Comparison of ENCODE assay signal across 18 cellular contexts in the genomic region with DNA sequence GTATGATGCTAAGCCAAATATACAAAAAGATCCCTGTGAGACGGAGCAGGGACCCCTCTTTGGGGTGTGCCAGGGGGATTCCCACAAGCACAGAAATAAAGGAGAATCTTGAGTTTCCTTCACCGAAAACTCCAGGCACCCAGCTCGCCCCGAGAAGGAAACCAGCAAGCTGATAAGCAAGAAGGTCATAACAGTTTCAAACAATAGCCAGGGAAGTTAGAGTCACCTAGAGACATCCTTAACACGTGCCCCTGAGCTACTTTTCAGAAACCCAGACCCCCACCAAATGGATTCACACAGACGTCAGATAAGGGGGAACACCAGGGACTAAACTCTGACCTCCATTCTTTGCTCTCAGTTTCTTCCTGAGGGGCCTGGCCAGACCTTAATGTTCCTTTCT. TPM values are rescaled to one million over a fixed set of nuclear protein-coding genes. Genes with fewer than 3 reads are reported as not detected.
DNase-seq lines count a peak whose midpoint lies in the region; ATAC-seq and TF ChIP-seq lines count a peak whose summit lies in the region.
"Had no signal": no experiment of that assay in that cellular context is flagged by ENCODE, and none has a peak within 500 bp of the region (broad histone marks: within the 10 kb centered on the region; RNA-seq: fewer than 3 reads in every experiment).

No MANE protein-coding gene starts in this region.

- H2BK15ac ChIP-seq in IMR-90 (ENCODE audit: low read depth, low read length): peak overlapping the region; percentile 85; the same call in 1 of the 3 replicates

- peak overlapping the region; percentile 85 for H2BK120ac ChIP-seq in IMR-90 (ENCODE audit: low read depth, low read length)

- ATAC-seq in IMR-90 (ENCODE audit: low read depth): no peak
- no peak for ATAC-seq in HG03457 (IDR thresholded peaks at IDR 0.05; ENCODE audit: unreplicated experiment)
- ATAC-seq: Right ventricle myocardium inferior had no signal

- H3K23ac ChIP-seq in IMR-90 (ENCODE audit: low read depth, low read length): 0 out of 2 replicates have a peak overlapping the region, but pooled peaks have one; percentile 6

- no peaks in the 10 kb centered on the region for H3K9me2 ChIP-seq in GM23248 (ENCODE audit: insufficient read depth)

- WGBS in IMR-90 (ENCODE audit: extremely low coverage in 2 of 2, insufficient read length in 1 of 2), 2 experiments: 60% methylated on average over 1 of the region's 6 CpGs; no CpG with 5 or more reads in 1 of the 2 experiments
- WGBS in endodermal cell (ENCODE audit: insufficient coverage in 1 of 2, insufficient read length in 1 of 2), 2 experiments: 89 to 98% methylated on average over 5 to 6 of the region's 6 CpGs
- 91 to 94% methylated on average over 6 of the region's 6 CpGs for WGBS in GM23248 (ENCODE audit: low coverage in 1 of 2, low lambda C conversion rate in 2 of 2, missing lambda C conversion rate in 2 of 2), 2 experiments

- peak overlapping the region; percentile 74 for H3K18ac ChIP-seq in IMR-90 (ENCODE audit: low read depth, low read length)

- no peak overlapping the region for H3K14ac ChIP-seq in IMR-90 (replicated peaks; ENCODE audit: low read depth, low read length)

- H4K5ac ChIP-seq in IMR-90 (ENCODE audit: low read depth, low read length): peak overlapping the region; percentile 70

- 0 out of 2 replicates have a peak, but pooled peaks cover under 1% of the 10 kb centered on the region for H3K79me2 ChIP-seq in GM23248 (ENCODE audit: insufficient read depth)

- H3K4me1 Mint-ChIP-seq in activated T-cell treated with anti-CD3 and anti-CD28 coated beads, Interleukin-2, amount 50 U/mL, for 24 hours (ENCODE audit: low read depth): peaks cover 48% of the 10 kb centered on the region
- H3K4me1 Mint-ChIP-seq in endodermal cell: peaks cover 5% of the 10 kb centered on the region
- H3K4me1 Mint-ChIP-seq in progenitor cell of endocrine pancreas (ENCODE audit: low read depth): no peaks in the 10 kb centered on the region

- H3K9me3 Mint-ChIP-seq in activated T-cell treated with anti-CD3 and anti-CD28 coated beads, Interleukin-2, amount 50 U/mL, for 24 hours: no peaks in the 10 kb centered on the region
- H3K9me3 Mint-ChIP-seq in endodermal cell (peaks cover 3% of the 10 kb centered on the region), progenitor cell of endocrine pancreas (ENCODE audit: low read depth) (no peaks in the 10 kb centered on the region)

- no peaks in the 10 kb centered on the region for H3K27me3 Mint-ChIP-seq in activated T-cell treated with anti-CD3 and anti-CD28 coated beads, Interleukin-2, amount 50 U/mL, for 24 hours
- H3K27me3 Mint-ChIP-seq in endodermal cell (ENCODE audit: insufficient read depth): no peaks in the 10 kb centered on the region
- H3K27me3 Mint-ChIP-seq in progenitor cell of endocrine pancreas: no peaks in the 10 kb centered on the region

- no peak overlapping the region for H2AK9ac ChIP-seq in IMR-90 (replicated peaks; ENCODE audit: low read depth, low read length, poor library complexity)

- TF ChIP-seq POLR2A in IMR-90 (IDR thresholded peaks at IDR 0.05; ENCODE audit: low read depth, low read length): no peak

- H3K4ac ChIP-seq in IMR-90 (ENCODE audit: low read depth, low read length): peak overlapping the region; percentile 79

- peak overlapping the region in 1 of 2 experiments; percentile 62; a peak in 2 of 4 replicates for H4K8ac ChIP-seq in IMR-90 (ENCODE audit: low read depth in 2 of 2, low read length in 2 of 2)

- H4K20me1 ChIP-seq in IMR-90 (ENCODE audit: insufficient read depth, low read length): no peaks in the 10 kb centered on the region
- no peaks in the 10 kb centered on the region for H4K20me1 ChIP-seq in GM23248 (ENCODE audit: insufficient read depth)

- no peak overlapping the region; the same call in 1 of the 2 replicates for H3K9ac ChIP-seq in IMR-90 (ENCODE audit: low read depth, low read length)
- H3K9ac ChIP-seq in endodermal cell (ENCODE audit: extremely low read depth, low read length, poor library complexity, severe bottlenecking): no peak overlapping the region
- no peak overlapping the region for H3K9ac ChIP-seq in GM23248

- H4K91ac ChIP-seq in IMR-90 (ENCODE audit: insufficient read depth, low read depth, low read length): peak overlapping the region; percentile 47

- BruUV-seq in IMR-90 (replicated peaks; lab: Mats Ljungman, UMichigan): no TSS peak

- peak overlapping the region; percentile 75 for H2BK20ac ChIP-seq in IMR-90 (ENCODE audit: low read depth, low read length)

- no peak overlapping the region for H2AFZ ChIP-seq in IMR-90 (replicated peaks; ENCODE audit: low read length, poor library complexity)
- no peak overlapping the region for H2AFZ ChIP-seq in GM23248
- H2AFZ ChIP-seq: PC-9 had no signal

- no peaks in the 10 kb centered on the region for H3K9me3 ChIP-seq in IMR-90 (ENCODE audit: control insufficient read depth, insufficient read depth, low read length)
- no peaks in the 10 kb centered on the region for H3K9me3 ChIP-seq in endodermal cell (ENCODE audit: control insufficient read depth, low read length)
- H3K9me3 ChIP-seq in GM23248 (ENCODE audit: low read depth): no peaks in the 10 kb centered on the region

- no peak overlapping the region for H3K4me3 ChIP-seq in IMR-90 (ENCODE audit: insufficient read depth, low read depth, low read length)
- no peak overlapping the region for H3K4me3 ChIP-seq in endodermal cell (ENCODE audit: low read length)
- no peak overlapping the region for H3K4me3 ChIP-seq in GM23248
- H3K4me3 ChIP-seq: BLaER1 treated with 17β-estradiol and CSF1 and Interleukin-3, amounts not matched to agents 10 nM and 100 nM; PC-9 had no signal

- POLR2A ChIA-PET in IMR-90 (lab: Charles Lee; ENCODE audit: unreplicated experiment): interaction anchor here (1.2 kb wide), 1 partner anchor 109 kb away, joined by 3 read pairs; the partner anchor contains the start of gene TCP1

- intact Hi-C loops in IMR-90 (cut with micrococcal nuclease): no loop called here

- peak overlapping the region; percentile 94 for H2BK5ac ChIP-seq in IMR-90 (ENCODE audit: low read depth, low read length, poor library complexity, severe bottlenecking)

- H3K27ac ChIP-seq in IMR-90 (ENCODE audit: insufficient read depth, low read length) (peak overlapping the region; percentile 90; the same call in 1 of the 2 replicates), endodermal cell (ENCODE audit: low read depth, low read length) (no peak overlapping the region), GM23248 (no peak overlapping the region)
- H3K27ac ChIP-seq: BLaER1 treated with 17β-estradiol and CSF1 and Interleukin-3, amounts not matched to agents 10 nM and 100 nM; PC-9 had no signal

- TF ChIP-seq RAD21 in IMR-90 (IDR thresholded peaks at IDR 0.05; ENCODE audit: low read length): no peak

- dilution Hi-C loops in IMR-90 (cut with HindIII; ENCODE audit: low sequenced_read_pairs, unreplicated experiment): no loop called here

- H2AK5ac ChIP-seq in IMR-90 (ENCODE audit: low read depth, low read length): peak overlapping the region; percentile 35; the same call in 1 of the 2 replicates

- peaks cover 39% of the 10 kb centered on the region for H3K36me3 ChIP-seq in IMR-90 (ENCODE audit: control insufficient read depth, insufficient read depth, low read length)
- H3K36me3 ChIP-seq in endodermal cell (ENCODE audit: control insufficient read depth, insufficient read depth, low read length): peaks cover 53% of the 10 kb centered on the region
- peaks cover 19% of the 10 kb centered on the region for H3K36me3 ChIP-seq in GM23248 (ENCODE audit: low read depth)

- no peak overlapping the region for H3K4me3 Mint-ChIP-seq in activated T-cell treated with anti-CD3 and anti-CD28 coated beads, Interleukin-2, amount 50 U/mL, for 24 hours
- H3K4me3 Mint-ChIP-seq in endodermal cell: no peak overlapping the region
- no peak overlapping the region for H3K4me3 Mint-ChIP-seq in progenitor cell of endocrine pancreas (ENCODE audit: low read depth)

- H3K79me1 ChIP-seq in IMR-90 (ENCODE audit: low read depth in 1 of 2, low read length in 2 of 2): peaks cover 20 to 44% of the 10 kb centered on the region in 2 experiments

- DNase-seq in activated T-cell treated with anti-CD3 and anti-CD28 coated beads, Interleukin-2, amount 50 U/mL, for 24 hours: no peak
- no peak for DNase-seq in activated T-cell treated with anti-CD3 and anti-CD28 coated beads, Interleukin-2, amount 50 U/mL, for 1 hour
- DNase-seq in IMR-90: no peak
- DNase-seq in endodermal cell: no peak
- no peak for DNase-seq in progenitor cell of endocrine pancreas (ENCODE audit: low spot score, unreplicated experiment)
- no peak for DNase-seq in GM23248
- no peak for DNase-seq in stimulated activated CD4-positive, alpha-beta T cell treated with anti-CD3 and anti-CD28 coated beads, Interleukin-12 subunit alpha, Interleukin-12 subunit beta, amount 100 ng/mL, for 4 hours
- DNase-seq: 8988T, EL, GOT3, Karpas-422, NCI-H1930, NCI-H2171, NCI-H774, PC-9 had no signal

- H3K36me3 Mint-ChIP-seq in activated T-cell treated with anti-CD3 and anti-CD28 coated beads, Interleukin-2, amount 50 U/mL, for 24 hours (ENCODE audit: low read depth): peaks cover 75% of the 10 kb centered on the region
- peaks cover 39% of the 10 kb centered on the region for H3K36me3 Mint-ChIP-seq in endodermal cell (ENCODE audit: low read depth)
- H3K36me3 Mint-ChIP-seq in progenitor cell of endocrine pancreas (ENCODE audit: insufficient read depth): peaks cover 12% of the 10 kb centered on the region

- H3K4me2 ChIP-seq in IMR-90 (ENCODE audit: low read depth, low read length) (no peak overlapping the region), GM23248 (ENCODE audit: unreplicated experiment) (no peak overlapping the region)
- H3K4me2 ChIP-seq: PC-9 had no signal

- no peak for TF ChIP-seq CTCF in IMR-90 (conservative IDR thresholded peaks at IDR 0.05; ENCODE audit: low read depth, low read length)
- no peak for TF ChIP-seq CTCF in endodermal cell (conservative IDR thresholded peaks at IDR 0.05)
- TF ChIP-seq CTCF in progenitor cell of endocrine pancreas (IDR thresholded peaks at IDR 0.05; ENCODE audit: unreplicated experiment): no peak

- H3F3A ChIP-seq in GM23248 (ENCODE audit: insufficient read depth): peaks cover 24% of the 10 kb centered on the region

- CTCF ChIA-PET in IMR-90 (lab: Yijun Ruan, JAX): interaction anchor here (0.8 kb wide), 1 partner anchor 507 kb away, joined by 3 read pairs; no protein-coding TSS in a partner anchor

- in situ Hi-C loops in IMR-90 (cut with MboI; ENCODE audit: low sequenced_read_pairs): loop anchor here (25.0 kb wide), 1 partner anchor 281 kb away; the partner anchor contains the start of gene IGF2R
- in situ Hi-C loops in GM23248 (cut with MboI): loop anchor here (25.0 kb wide), 1 partner anchor 781 kb away; no protein-coding TSS in a partner anchor

- H3K56ac ChIP-seq in IMR-90 (ENCODE audit: extremely low read depth, insufficient read depth, low read length): 0 out of 2 replicates have a peak overlapping the region, but pooled peaks have one; percentile 21

- peaks cover 24% of the 10 kb centered on the region for H3K4me1 ChIP-seq in IMR-90 (ENCODE audit: control insufficient read depth, insufficient read depth, low read length)
- H3K4me1 ChIP-seq in endodermal cell (ENCODE audit: control insufficient read depth, insufficient read depth, low read length): no peaks in the 10 kb centered on the region
- peaks cover 17% of the 10 kb centered on the region for H3K4me1 ChIP-seq in GM23248 (ENCODE audit: insufficient read depth)

- H3K9me1 ChIP-seq in IMR-90 (ENCODE audit: insufficient read depth, low read length): peaks cover 13% of the 10 kb centered on the region

- H3K27ac Mint-ChIP-seq in activated T-cell treated with anti-CD3 and anti-CD28 coated beads, Interleukin-2, amount 50 U/mL, for 24 hours: peak overlapping the region; percentile 19
- H3K27ac Mint-ChIP-seq in endodermal cell (peak overlapping the region; percentile 62), progenitor cell of endocrine pancreas (peak overlapping the region; percentile 84)

- no peaks in the 10 kb centered on the region for H3K27me3 ChIP-seq in IMR-90 (ENCODE audit: control insufficient read depth, insufficient read depth, low read length)
- H3K27me3 ChIP-seq in endodermal cell (ENCODE audit: control insufficient read depth, insufficient read depth, low read length, poor library complexity, severe bottlenecking): no peaks in the 10 kb centered on the region
- no peaks in the 10 kb centered on the region for H3K27me3 ChIP-seq in GM23248 (replicated peaks; ENCODE audit: insufficient read depth)
- H3K27me3 ChIP-seq: BLaER1 treated with 17β-estradiol and CSF1 and Interleukin-3, amounts not matched to agents 10 nM and 100 nM had no signal

RNA-seq across cellular contexts. Expression of gene SOD2, which starts 11.9 kb away (rescaled TPM):
- 243 TPM in 2 replicates for total RNA-seq in IMR-90 (2012; rRNA removed)
- 102 and 173 TPM in 2 replicates for polyA plus RNA-seq in IMR-90 (2012; rRNA removed)
- 93.7 and 177 TPM in 2 replicates for polyA plus RNA-seq in IMR-90 (2012; cell fraction: cytosol; rRNA removed)
- 48.2 and 96.3 TPM in 2 replicates for polyA plus RNA-seq in IMR-90 (2012; cell fraction: nucleus; rRNA removed; ENCODE audit: low replicate concordance)
- 10 to 100 TPM; 64.3 to 88.8 TPM for total RNA-seq in endodermal cell
- polyA plus RNA-seq in endodermal cell (2013, experiment 1 of 2): 54.2 TPM
- polyA plus RNA-seq in endodermal cell (2013, experiment 2 of 2): 51.1 TPM
- total RNA-seq in progenitor cell of endocrine pancreas: 64.8 and 68.9 TPM in 2 replicates
- 62.6 and 74.0 TPM in 2 replicates for total RNA-seq in GM23248 (2014; rRNA removed; shearing (Covaris generic))
- polyA plus RNA-seq in GM23248 (2016; fragmentation: Nextera tagmentation; extraction: Ambion mirVana): 52.6 and 53.1 TPM in 2 replicates

RNA-seq across cellular contexts. Expression of gene WTAP, which starts 46.2 kb away (rescaled TPM):
- total RNA-seq in IMR-90 (2012; rRNA removed) (92.3 and 124 TPM in 2 replicates), endodermal cell (100 to 1,000 TPM; 112 to 119 TPM), progenitor cell of endocrine pancreas (126 and 131 TPM in 2 replicates)
- polyA plus RNA-seq in IMR-90 (2012; rRNA removed) (20.1 and 30.2 TPM in 2 replicates), GM23248 (2016; fragmentation: Nextera tagmentation; extraction: Ambion mirVana) (87.8 and 89.8 TPM in 2 replicates)
- 6.5 and 6.6 TPM in 2 replicates for polyA plus RNA-seq in IMR-90 (2012; cell fraction: cytosol; rRNA removed)
- 3.8 and 25.2 TPM in 2 replicates for polyA plus RNA-seq in IMR-90 (2012; cell fraction: nucleus; rRNA removed; ENCODE audit: low replicate concordance)
- 117 TPM for polyA plus RNA-seq in endodermal cell (2013, experiment 1 of 2)
- polyA plus RNA-seq in endodermal cell (2013, experiment 2 of 2): 110 TPM
- 57.8 and 64.8 TPM in 2 replicates for total RNA-seq in GM23248 (2014; rRNA removed; shearing (Covaris generic))

Comparison
In these comparisons a context has a peak if more than half of its experiments do, and no peak if none do; other contexts are left out.
1. H3K27ac Mint-ChIP-seq: peak in every context shown above with its lines; median percentile 84 in progenitor cell of endocrine pancreas; 62 in endodermal cell; 19 in activated T-cell treated with anti-CD3 and anti-CD28 coated beads, Interleukin-2, amount 50 U/mL, for 24 hours.